9 cellular contexts compared by ENCODE assay signal in the genomic region with DNA sequence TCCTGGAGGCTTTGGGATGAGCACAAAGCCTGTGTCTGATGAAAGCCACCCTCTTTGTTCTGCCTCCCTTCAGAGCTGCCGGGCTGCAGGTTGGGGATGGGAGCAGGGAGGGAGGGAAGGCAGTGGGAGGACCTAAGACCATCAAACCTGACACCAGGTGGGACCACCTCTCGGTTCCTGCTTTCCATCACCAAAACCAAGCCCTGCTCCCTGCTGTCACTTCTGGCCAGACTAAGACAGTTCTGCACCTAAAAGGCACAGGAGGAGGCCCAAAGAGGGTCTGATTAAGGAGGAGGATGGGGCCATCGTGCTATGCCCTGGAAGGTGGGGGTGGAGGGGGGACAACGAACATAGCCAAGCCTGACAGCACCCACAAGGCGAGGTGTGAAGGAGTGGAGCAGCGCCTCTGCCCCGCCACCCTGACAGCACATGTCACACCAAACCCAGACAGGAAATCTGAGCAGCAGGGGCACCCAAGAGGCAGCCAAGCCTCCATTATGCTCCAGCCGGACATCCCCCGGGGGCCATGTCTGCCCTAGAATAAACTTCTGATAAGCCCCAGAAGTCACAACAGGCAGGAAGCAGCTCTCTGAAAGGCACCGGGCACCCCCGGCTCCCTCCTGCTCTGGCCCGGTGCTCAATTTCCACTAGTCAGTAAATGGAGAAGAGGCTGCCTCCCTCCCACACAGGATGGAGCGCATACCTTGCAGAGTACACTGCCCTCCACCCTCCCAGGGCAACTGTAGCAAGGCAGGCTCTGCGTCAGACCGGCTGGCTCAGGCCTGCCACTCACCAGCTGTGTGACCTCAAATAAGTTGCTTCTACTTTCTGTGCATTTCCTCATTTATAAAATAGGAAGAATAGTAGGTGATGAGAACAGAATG. TPM values are rescaled to one million over a fixed set of nuclear protein-coding genes. Genes with fewer than 3 reads are reported as not detected.
DNase-seq lines count a peak whose midpoint lies in the region; ATAC-seq and TF ChIP-seq lines count a peak whose summit lies in the region.
"Had no signal": no experiment of that assay in that cellular context is flagged by ENCODE, and none has a peak within 500 bp of the region (broad histone marks: within the 10 kb centered on the region; RNA-seq: fewer than 3 reads in every experiment).

No MANE protein-coding gene starts in this region.

- CTCF ChIA-PET in activated CD4-positive, alpha-beta memory T cell treated with anti-CD3 and anti-CD28 coated beads for 36 hours (lab: Charles Lee) = no interaction called here
- CTCF ChIA-PET in Caco-2 (lab: Charles Lee) = interaction anchor here (0.7 to 1.4 kb wide), 2 partner anchors 9 to 12 kb away, joined by 4 read pairs; no protein-coding TSS in a partner anchor

- H3K36me3 Mint-ChIP-seq in activated CD4-positive, alpha-beta memory T cell treated with anti-CD3 and anti-CD28 coated beads for 36 hours = no peaks in the 10 kb centered on the region
- H3K36me3 Mint-ChIP-seq in progenitor cell of endocrine pancreas (ENCODE audit: insufficient read depth) (peaks cover 4% of the 10 kb centered on the region), Caco-2 (ENCODE audit: insufficient read depth, unreplicated experiment) (peaks cover 22% of the 10 kb centered on the region)
- H3K36me3 Mint-ChIP-seq: activated naive CD8-positive, alpha-beta T cell had no signal

- no peaks in the 10 kb centered on the region for H3K9me3 ChIP-seq in Caco-2

- H3K27ac ChIP-seq in foreskin keratinocyte = no peak overlapping the region

- TF ChIP-seq CTCF in foreskin keratinocyte (conservative IDR thresholded peaks at IDR 0.05) (peak; percentile 39), progenitor cell of endocrine pancreas (IDR thresholded peaks at IDR 0.05; ENCODE audit: unreplicated experiment) (no peak), Caco-2 (IDR thresholded peaks at IDR 0.05; ENCODE audit: insufficient read depth in 1 of 2, low read depth in 1 of 2, low read length in 1 of 2, severe bottlenecking in 1 of 2, unreplicated experiment in 1 of 2) (no peak)

- H3K4me3 ChIP-seq in Caco-2 (ENCODE audit: low read depth, low read length) = no peak overlapping the region

- intact Hi-C loops in activated CD4-positive, alpha-beta memory T cell treated with anti-CD3 and anti-CD28 coated beads for 36 hours (cut with micrococcal nuclease) = no loop called here
- intact Hi-C loops in Caco-2 (cut with micrococcal nuclease; ENCODE audit: unreplicated experiment) = no loop called here

- peaks cover 10% of the 10 kb centered on the region for H3K4me1 Mint-ChIP-seq in activated CD4-positive, alpha-beta memory T cell treated with anti-CD3 and anti-CD28 coated beads for 36 hours (ENCODE audit: low read depth)
- H3K4me1 Mint-ChIP-seq in progenitor cell of endocrine pancreas (ENCODE audit: low read depth) = peaks cover 30% of the 10 kb centered on the region
- H3K4me1 Mint-ChIP-seq in Caco-2 (ENCODE audit: low read depth, unreplicated experiment) = peaks cover 8% of the 10 kb centered on the region

- H3K9me3 Mint-ChIP-seq in activated CD4-positive, alpha-beta memory T cell treated with anti-CD3 and anti-CD28 coated beads for 36 hours = no peaks in the 10 kb centered on the region
- H3K9me3 Mint-ChIP-seq in progenitor cell of endocrine pancreas (ENCODE audit: low read depth) = no peaks in the 10 kb centered on the region
- no peaks in the 10 kb centered on the region for H3K9me3 Mint-ChIP-seq in Caco-2 (ENCODE audit: unreplicated experiment)

- peaks cover 2% of the 10 kb centered on the region for H3K36me3 ChIP-seq in Caco-2 (ENCODE audit: control insufficient read depth, insufficient read depth, low read length)

- DNase-seq in stimulated activated CD4-positive, alpha-beta T cell treated with anti-CD3 and anti-CD28 coated beads, Interleukin-15, amount 100 ng/mL, for 24 hours = peak; percentile 4
- no peak for DNase-seq in stimulated activated CD4-positive, alpha-beta T cell treated with anti-CD3 and anti-CD28 coated beads, Interleukin-2, amount 100 ng/mL, for 48 hours
- peak; percentile 24 for DNase-seq in activated CD4-positive, alpha-beta memory T cell treated with anti-CD3 and anti-CD28 coated beads for 36 hours
- DNase-seq in foreskin keratinocyte = peak; percentile 57 to 78
- DNase-seq in progenitor cell of endocrine pancreas (ENCODE audit: low spot score, unreplicated experiment) = no peak
- no peak for DNase-seq in Caco-2

- H3K27me3 ChIP-seq in foreskin keratinocyte (no peaks in the 10 kb centered on the region), Caco-2 (replicated peaks; ENCODE audit: control insufficient read depth, insufficient read depth, low read length) (no peaks in the 10 kb centered on the region)

- H3K4me3 Mint-ChIP-seq in activated CD4-positive, alpha-beta memory T cell treated with anti-CD3 and anti-CD28 coated beads for 36 hours = no peak overlapping the region
- H3K4me3 Mint-ChIP-seq in progenitor cell of endocrine pancreas (ENCODE audit: low read depth) = no peak overlapping the region
- H3K4me3 Mint-ChIP-seq in Caco-2 (ENCODE audit: unreplicated experiment) = no peak overlapping the region
- H3K4me3 Mint-ChIP-seq: activated naive CD8-positive, alpha-beta T cell had no signal

- ATAC-seq in HG03521 (IDR thresholded peaks at IDR 0.05; ENCODE audit: unreplicated experiment) = peak; percentile 45
- peak; percentile 70 for ATAC-seq in foreskin keratinocyte
- ATAC-seq in HG03025 (IDR thresholded peaks at IDR 0.05; ENCODE audit: low FRiP score, unreplicated experiment) = no peak

- no TSS peak for BruUV-seq in Caco-2 (replicated peaks; lab: Mats Ljungman, UMichigan)

- no peaks in the 10 kb centered on the region for H3K27me3 Mint-ChIP-seq in activated CD4-positive, alpha-beta memory T cell treated with anti-CD3 and anti-CD28 coated beads for 36 hours
- no peaks in the 10 kb centered on the region for H3K27me3 Mint-ChIP-seq in progenitor cell of endocrine pancreas
- H3K27me3 Mint-ChIP-seq in Caco-2 (ENCODE audit: insufficient read depth, unreplicated experiment) = no peaks in the 10 kb centered on the region
- H3K27me3 Mint-ChIP-seq: activated naive CD8-positive, alpha-beta T cell had no signal

- POLR2A ChIA-PET in activated CD4-positive, alpha-beta memory T cell treated with anti-CD3 and anti-CD28 coated beads for 36 hours (lab: Charles Lee) = no interaction called here
- POLR2A ChIA-PET in Caco-2 (lab: Charles Lee) = no interaction called here

- H3K27ac Mint-ChIP-seq in activated CD4-positive, alpha-beta memory T cell treated with anti-CD3 and anti-CD28 coated beads for 36 hours = no peak overlapping the region
- H3K27ac Mint-ChIP-seq in progenitor cell of endocrine pancreas = peak overlapping the region; percentile 93
- no peak overlapping the region for H3K27ac Mint-ChIP-seq in Caco-2 (ENCODE audit: unreplicated experiment)
- H3K27ac Mint-ChIP-seq: activated naive CD8-positive, alpha-beta T cell had no signal

- H3K4me1 ChIP-seq in foreskin keratinocyte (peaks cover 35% of the 10 kb centered on the region), Caco-2 (no peaks in the 10 kb centered on the region)

RNA-seq across cellular contexts. Expression of a gene that starts 48.9 kb away (rescaled TPM):
- total RNA-seq in activated CD4-positive, alpha-beta memory T cell treated with anti-CD3 and anti-CD28 coated beads for 36 hours = 1 to 10 TPM; 2.6 to 2.9 TPM
- total RNA-seq in foreskin keratinocyte (66.7 and 74.8 TPM in 2 replicates), progenitor cell of endocrine pancreas (132 and 149 TPM in 2 replicates), Caco-2 (2022) (65.9 and 69.7 TPM in 2 replicates)
- polyA plus RNA-seq in foreskin keratinocyte = 25.1 and 29.0 TPM in 2 replicates

Comparison
In these comparisons a context has a peak if more than half of its experiments do, and no peak if none do; other contexts are left out.
1. DNase-seq: peak in stimulated activated CD4-positive, alpha-beta T cell treated with anti-CD3 and anti-CD28 coated beads, Interleukin-15, amount 100 ng/mL, for 24 hours (single experiment), activated CD4-positive, alpha-beta memory T cell treated with anti-CD3 and anti-CD28 coated beads for 36 hours (single experiment) and foreskin keratinocyte (2 of 2); none in stimulated activated CD4-positive, alpha-beta T cell treated with anti-CD3 and anti-CD28 coated beads, Interleukin-2, amount 100 ng/mL, for 48 hours (0 of 2), progenitor cell of endocrine pancreas (single experiment) and Caco-2 (0 of 2).
2. RNA of a gene that starts 48.9 kb away (total RNA-seq): 132 to 149 TPM in progenitor cell of endocrine pancreas, 66.7 to 74.8 TPM in foreskin keratinocyte and 65.9 to 69.7 TPM in Caco-2; 2.6 to 2.9 TPM in activated CD4-positive, alpha-beta memory T cell treated with anti-CD3 and anti-CD28 coated beads for 36 hours; every median in the first group is over 10 times any median in the second.